In genomic region chr17:81403040-81403467, GRCh38 we compare ENCODE assay signal across 9 cellular contexts. TPM values are rescaled to one million over a fixed set of nuclear protein-coding genes. Genes with fewer than 3 reads are reported as not detected.
A peak's percentile ranks its signal among the peaks of the same experiment; 100 is the strongest.
DNase-seq lines count a peak whose midpoint lies in the region; ATAC-seq, FAIRE-seq and TF ChIP-seq lines count a peak whose summit lies in the region.
"Had no signal": no experiment of that assay in that cellular context is flagged by ENCODE, and none has a peak within 500 bp of the region (broad histone marks: within the 10 kb centered on the region; RNA-seq: fewer than 3 reads in every experiment).

No MANE protein-coding gene starts in this region.

- no peak for TF ChIP-seq POLR2A in prostate gland (IDR thresholded peaks at IDR 0.05)

- CTCF ChIA-PET in AG04449 (lab: Yijun Ruan, JAX) (interaction anchor here (0.8 to 7.6 kb wide), 6 partner anchors 9 to 80 kb away, joined by 3 to 51 read pairs (median 6); no protein-coding TSS in a partner anchor), PC-3 (lab: Charles Lee) (no interaction called here)

- intact Hi-C loops in PC-3 (cut with micrococcal nuclease) (no loop called here), prostate gland (cut with DNase I) (no loop called here)

- H3K79me2 ChIP-seq in PC-3 (ENCODE audit: low read length), result peaks cover 60% of the 10 kb centered on the region

- H2AFZ ChIP-seq in PC-3 (ENCODE audit: low read length), result no peak overlapping the region

- H3K36me3 ChIP-seq in PC-3 (ENCODE audit: low read depth, low read length) (no peaks in the 10 kb centered on the region), prostate gland (no peaks in the 10 kb centered on the region)

- ATAC-seq in PC-3 (no peak), HG03045 (IDR thresholded peaks at IDR 0.05; ENCODE audit: unreplicated experiment) (no peak), GM18868 (IDR thresholded peaks at IDR 0.05; ENCODE audit: unreplicated experiment) (no peak)

- 71% methylated on average over 8 of the region's 8 CpGs for WGBS in prostate gland

- H3K4me3 ChIP-seq in AG04449 (ENCODE audit: low read depth, low read length) (peak overlapping the region; percentile 36), PC-3 (ENCODE audit: low read length) (no peak overlapping the region), fibroblast of mammary gland (ENCODE audit: control insufficient read depth, low read depth, low read length) (no peak overlapping the region), prostate gland (no peak overlapping the region)

- no peak for FAIRE-seq in RCC 7860 (lab: Jason Lieb, UNC)

- H3K9me3 ChIP-seq in PC-3 (ENCODE audit: low read length) (no peaks in the 10 kb centered on the region), prostate gland (no peaks in the 10 kb centered on the region)

- no peak overlapping the region for H3K4me2 ChIP-seq in PC-3 (ENCODE audit: low read length)

- no TSS peak for BruUV-seq in PC-3 (replicated peaks; lab: Mats Ljungman, UMichigan)

- peak; percentile 8 for TF ChIP-seq CTCF in AG04449 (IDR thresholded peaks at IDR 0.05; ENCODE audit: insufficient read depth, low read length, missing control alignments)
- TF ChIP-seq CTCF in PC-3 (conservative IDR thresholded peaks at IDR 0.05; ENCODE audit: low read depth, low read length), result peak; percentile 25; the same call in 1 of the 2 replicates
- TF ChIP-seq CTCF in fibroblast of mammary gland (conservative IDR thresholded peaks at IDR 0.05; ENCODE audit: control insufficient read depth, insufficient read depth, low read depth, low read length), result peak; percentile 23
- TF ChIP-seq CTCF in prostate gland (IDR thresholded peaks at IDR 0.05), result no peak
- no peak for TF ChIP-seq CTCF in GM10266 (IDR thresholded peaks at IDR 0.05; ENCODE audit: control insufficient read depth, insufficient read depth, low read depth, missing control alignments)

- no peaks in the 10 kb centered on the region for H3F3A ChIP-seq in PC-3 (ENCODE audit: low read length, unreplicated experiment)

- no peaks in the 10 kb centered on the region for H3K9me2 ChIP-seq in PC-3 (replicated peaks; ENCODE audit: low read length)

- H3K27me3 ChIP-seq in PC-3 (ENCODE audit: low read length), result no peaks in the 10 kb centered on the region
- H3K27me3 ChIP-seq in prostate gland (replicated peaks; ENCODE audit: insufficient read depth), result no peaks in the 10 kb centered on the region

- DNase-seq in AG04449 (ENCODE audit: low read depth, low spot score), result no peak
- DNase-seq in PC-3, result no peak
- DNase-seq in fibroblast of mammary gland (ENCODE audit: low read depth), result no peak
- DNase-seq in prostate gland (ENCODE audit: low spot score), result no peak
- DNase-seq in RCC 7860 (ENCODE audit: low spot score), result no peak
- no peak for DNase-seq in GM10266 (ENCODE audit: extremely low spot score)
- DNase-seq: NCI-H1092 treated with DMSO at 0.1 percent for 48 hours had no signal

- POLR2A ChIA-PET in AG04449 (lab: Yijun Ruan, JAX) (interaction anchor here (1.2 kb wide), 1 partner anchor 11 kb away, joined by 4 read pairs; no protein-coding TSS in a partner anchor), PC-3 (lab: Charles Lee; ENCODE audit: unreplicated experiment) (no interaction called here)

- peaks cover 8% of the 10 kb centered on the region; the same call in 1 of the 2 replicates for H3K4me1 ChIP-seq in PC-3 (ENCODE audit: insufficient read depth, low read length)
- peaks cover 9% of the 10 kb centered on the region for H3K4me1 ChIP-seq in prostate gland (replicated peaks)

- no peak overlapping the region for H3K9ac ChIP-seq in PC-3 (ENCODE audit: low read length)

- no peak overlapping the region for H3K27ac ChIP-seq in PC-3 (ENCODE audit: low read length)
- H3K27ac ChIP-seq in prostate gland, result peak overlapping the region; percentile 41 to 53

- H4K20me1 ChIP-seq in PC-3 (ENCODE audit: low read length), result no peaks in the 10 kb centered on the region

RNA-seq across cellular contexts. Expression of gene BAHCC1, which starts 7.8 kb away (rescaled TPM):
- total RNA-seq in PC-3 (2014; rRNA removed) (9.9 and 16.9 TPM in 2 replicates), prostate gland (10 to 100 TPM; 11.4 to 28.9 TPM)

Comparison
In these comparisons a context has a peak if more than half of its experiments do, and no peak if none do; other contexts are left out.
1. CTCF ChIP-seq: peak in AG04449 (single experiment), PC-3 (single experiment) and fibroblast of mammary gland (single experiment); none in prostate gland (0 of 4) and GM10266 (single experiment).